Comparison of ENCODE assay signal across 25 cellular contexts in genomic region chrX:23626651-23627050, GRCh38. TPM values are rescaled to one million over a fixed set of nuclear protein-coding genes. Genes with fewer than 3 reads are reported as not detected.
DNase-seq lines count a peak whose midpoint lies in the region; ATAC-seq and TF ChIP-seq lines count a peak whose summit lies in the region.
"Had no signal": no experiment of that assay in that cellular context is flagged by ENCODE, and none has a peak within 500 bp of the region (broad histone marks: within the 10 kb centered on the region; RNA-seq: fewer than 3 reads in every experiment).

No MANE protein-coding gene starts in this region.

- no peaks in the 10 kb centered on the region for H3K36me3 ChIP-seq in SK-N-SH (replicated peaks in 1 of 2; ENCODE audit: control insufficient read depth in 1 of 2, insufficient read depth in 2 of 2, low read length in 1 of 2)
- H3K36me3 ChIP-seq: tibial artery had no signal

- TF ChIP-seq CTCF in GM12872 (IDR thresholded peaks at IDR 0.05; ENCODE audit: insufficient read depth, low read depth, low read length): 0 out of 3 replicates have a peak, but pooled peaks have one; percentile 16
- TF ChIP-seq CTCF in astrocyte of the spinal cord (IDR thresholded peaks at IDR 0.05; ENCODE audit: low read depth, low read length): peak; percentile 10
- peak; percentile 24 for TF ChIP-seq CTCF in nephron progenitor cell (IDR thresholded peaks at IDR 0.05)
- TF ChIP-seq CTCF in SK-N-SH (IDR thresholded peaks at IDR 0.05): no peak

- no peaks in the 10 kb centered on the region for H3K4me1 ChIP-seq in SK-N-SH (ENCODE audit: control insufficient read depth in 1 of 2, insufficient read depth in 2 of 2, low read depth in 1 of 2, low read length in 1 of 2)
- H3K4me1 ChIP-seq: tibial artery had no signal

- POLR2A ChIA-PET in SK-N-SH (lab: Yijun Ruan, JAX): no interaction called here

- H3K9ac ChIP-seq in SK-N-SH: no peak overlapping the region

- no peak overlapping the region for H3K27ac Mint-ChIP-seq in nephron progenitor cell
- H3K27ac Mint-ChIP-seq: activated CD4-positive, alpha-beta T cell treated with anti-CD3 and anti-CD28 coated beads, Interleukin-2, amount 10 ng/mL, durations not matched to agents 24 days and 14 days; activated CD8-positive, alpha-beta memory T cell treated with anti-CD3 and anti-CD28 coated beads, Interleukin-2, amount 10 ng/mL, durations not matched to agents 7 days and 5 days; activated naive CD8-positive, alpha-beta T cell treated with anti-CD3 and anti-CD28 coated beads, Interleukin-2, amount 10 ng/mL, durations not matched to agents 7 days and 5 days; activated T-helper 17 cell treated with anti-CD3 and anti-CD28 coated beads, Interleukin-2, amount 50 U/mL, for 72 hours; stimulated activated naive CD8-positive, alpha-beta T cell treated with anti-CD3 and anti-CD28 coated beads, Interleukin-15, Interleukin-2, amounts not matched to agents 100 ng/mL and 50 ng/mL, for 24 hours had no signal

- in situ Hi-C loops in astrocyte of the spinal cord (cut with HindIII; ENCODE audit: low sequenced_read_pairs): no loop called here

- H3K27me3 Mint-ChIP-seq in nephron progenitor cell (ENCODE audit: low read depth, poor library complexity): peaks cover 18% of the 10 kb centered on the region
- H3K27me3 Mint-ChIP-seq: stimulated activated naive CD8-positive, alpha-beta T cell treated with anti-CD3 and anti-CD28 coated beads, Interleukin-15, Interleukin-2, amounts not matched to agents 100 ng/mL and 50 ng/mL, for 24 hours had no signal

- H3K27ac ChIP-seq in SK-N-SH (ENCODE audit: low read depth in 2 of 2, low read length in 1 of 2): no peak overlapping the region
- H3K27ac ChIP-seq: hepatocyte, tibial artery had no signal

- TF ChIP-seq RAD21 in Ishikawa (IDR thresholded peaks at IDR 0.05; ENCODE audit: low read depth) (peak; percentile 15; the same call in 1 of the 2 replicates), SK-N-SH (IDR thresholded peaks at IDR 0.05; ENCODE audit: low read length) (no peak)

- no peak overlapping the region for H3K4me2 ChIP-seq in SK-N-SH
- H3K4me2 ChIP-seq: hepatocyte, smooth muscle cell had no signal

- no peaks in the 10 kb centered on the region for H3K36me3 Mint-ChIP-seq in nephron progenitor cell (ENCODE audit: low read depth)
- H3K36me3 Mint-ChIP-seq: activated CD8-positive, alpha-beta memory T cell treated with anti-CD3 and anti-CD28 coated beads, Interleukin-2, amount 10 ng/mL, durations not matched to agents 7 days and 5 days; activated naive CD8-positive, alpha-beta T cell treated with anti-CD3 and anti-CD28 coated beads, Interleukin-2, amount 10 ng/mL, durations not matched to agents 7 days and 5 days had no signal

- H3K27me3 ChIP-seq in SK-N-SH (ENCODE audit: insufficient read depth): peaks cover 15% of the 10 kb centered on the region; the same call in 1 of the 2 replicates
- H3K27me3 ChIP-seq: hepatocyte, tibial artery had no signal

- peaks cover 9% of the 10 kb centered on the region for H3K4me1 Mint-ChIP-seq in nephron progenitor cell
- H3K4me1 Mint-ChIP-seq: activated CD4-positive, alpha-beta T cell treated with anti-CD3 and anti-CD28 coated beads, Interleukin-2, amount 10 ng/mL, durations not matched to agents 24 days and 14 days; activated CD8-positive, alpha-beta memory T cell treated with anti-CD3 and anti-CD28 coated beads, Interleukin-2, amount 10 ng/mL, durations not matched to agents 7 days and 5 days; activated naive CD8-positive, alpha-beta T cell treated with anti-CD3 and anti-CD28 coated beads, Interleukin-2, amount 10 ng/mL, durations not matched to agents 7 days and 5 days; activated T-helper 17 cell treated with anti-CD3 and anti-CD28 coated beads, Interleukin-2, amount 50 U/mL, for 72 hours had no signal

- H3K79me2 ChIP-seq in SK-N-SH (ENCODE audit: insufficient read depth): no peaks in the 10 kb centered on the region
- H3K79me2 ChIP-seq: hepatocyte had no signal

- H4K20me1 ChIP-seq in SK-N-SH (ENCODE audit: insufficient read depth): no peaks in the 10 kb centered on the region

- TF ChIP-seq EP300 in Ishikawa (IDR thresholded peaks at IDR 0.05; ENCODE audit: borderline replicate concordance) (no peak), SK-N-SH (IDR thresholded peaks at IDR 0.05; ENCODE audit: borderline replicate concordance in 1 of 2, low read depth in 1 of 2, low read length in 1 of 2) (no peak)

- H3F3A ChIP-seq in SK-N-SH (replicated peaks; ENCODE audit: insufficient read depth): no peaks in the 10 kb centered on the region

- DNase-seq in astrocyte of the spinal cord (ENCODE audit: low read depth, low spot score): no peak
- no peak for DNase-seq in nephron progenitor cell
- no peak for DNase-seq in SK-N-SH
- no peak for DNase-seq in NCI-H226
- DNase-seq: activated CD4-positive, alpha-beta T cell treated with anti-CD3 and anti-CD28 coated beads, Interleukin-2, amount 10 ng/mL, durations not matched to agents 24 days and 14 days; activated CD8-positive, alpha-beta memory T cell treated with anti-CD3 and anti-CD28 coated beads, Interleukin-2, amount 10 ng/mL, durations not matched to agents 7 days and 5 days; activated naive CD8-positive, alpha-beta T cell treated with anti-CD3 and anti-CD28 coated beads, Interleukin-2, amount 10 ng/mL, durations not matched to agents 7 days and 5 days; dermis blood vessel endothelial cell; DMS79 treated with DMSO at 0.1 percent for 48 hours; foreskin melanocyte; MV-4-11; NCI-H2029; NK-92 treated with Interleukin-12 subunit alpha and Interleukin-12 subunit beta, amount 100 ng/mL, for 24 hours; stimulated activated CD4-positive, alpha-beta T cell treated with anti-CD3 and anti-CD28 coated beads, Interleukin-4, amount 100 ng/mL, for 24 hours; T-helper 1 cell; tibial artery had no signal

- no peak overlapping the region for H3K4me3 Mint-ChIP-seq in nephron progenitor cell
- H3K4me3 Mint-ChIP-seq: activated CD4-positive, alpha-beta T cell treated with anti-CD3 and anti-CD28 coated beads, Interleukin-2, amount 10 ng/mL, durations not matched to agents 24 days and 14 days; activated CD8-positive, alpha-beta memory T cell treated with anti-CD3 and anti-CD28 coated beads, Interleukin-2, amount 10 ng/mL, durations not matched to agents 7 days and 5 days; activated naive CD8-positive, alpha-beta T cell treated with anti-CD3 and anti-CD28 coated beads, Interleukin-2, amount 10 ng/mL, durations not matched to agents 7 days and 5 days; activated T-helper 17 cell treated with anti-CD3 and anti-CD28 coated beads, Interleukin-2, amount 50 U/mL, for 72 hours; stimulated activated naive CD8-positive, alpha-beta T cell treated with anti-CD3 and anti-CD28 coated beads, Interleukin-15, Interleukin-2, amounts not matched to agents 100 ng/mL and 50 ng/mL, for 24 hours had no signal

- no peak overlapping the region for H2AFZ ChIP-seq in SK-N-SH (ENCODE audit: low read depth)
- H2AFZ ChIP-seq: hepatocyte had no signal

- H3K4me3 ChIP-seq in astrocyte of the spinal cord (ENCODE audit: low read depth, low read length) (no peak overlapping the region), SK-N-SH (ENCODE audit: low read depth in 2 of 2, low read length in 1 of 2) (no peak overlapping the region)
- H3K4me3 ChIP-seq: hepatocyte, smooth muscle cell, tibial artery had no signal

- no peaks in the 10 kb centered on the region for H3K9me3 ChIP-seq in SK-N-SH
- H3K9me3 ChIP-seq: tibial artery had no signal

- no peak for ATAC-seq in GM21825 (IDR thresholded peaks at IDR 0.05; ENCODE audit: unreplicated experiment)
- ATAC-seq: activated CD8-positive, alpha-beta memory T cell treated with anti-CD3 and anti-CD28 coated beads, Interleukin-2, amount 10 ng/mL, durations not matched to agents 7 days and 5 days; activated T-helper 17 cell treated with anti-CD3 and anti-CD28 coated beads, Interleukin-2, amount 50 U/mL, for 72 hours; HepG2; Right ventricle myocardium inferior had no signal

- no peaks in the 10 kb centered on the region for H3K9me3 Mint-ChIP-seq in nephron progenitor cell
- H3K9me3 Mint-ChIP-seq: activated CD4-positive, alpha-beta T cell treated with anti-CD3 and anti-CD28 coated beads, Interleukin-2, amount 10 ng/mL, durations not matched to agents 24 days and 14 days; activated naive CD8-positive, alpha-beta T cell treated with anti-CD3 and anti-CD28 coated beads, Interleukin-2, amount 10 ng/mL, durations not matched to agents 7 days and 5 days; activated T-helper 17 cell treated with anti-CD3 and anti-CD28 coated beads, Interleukin-2, amount 50 U/mL, for 72 hours; stimulated activated naive CD8-positive, alpha-beta T cell treated with anti-CD3 and anti-CD28 coated beads, Interleukin-15, Interleukin-2, amounts not matched to agents 100 ng/mL and 50 ng/mL, for 24 hours had no signal

- no peaks in the 10 kb centered on the region for H3K9me2 ChIP-seq in SK-N-SH

- 3% methylated on average over 1 of the region's 1 CpG for WGBS in SK-N-SH (ENCODE audit: low lambda C conversion rate)

- CTCF ChIA-PET in SK-N-SH (lab: Yijun Ruan, JAX): no interaction called here

TF ChIP-seq in Ishikawa, 13 proteins besides CTCF, POLR2A, EP300 and RAD21 (continues in another document):
- no peak for TF ChIP-seq USF1 (IDR thresholded peaks at IDR 0.05)
- no peak for TF ChIP-seq TAF1 (IDR thresholded peaks at IDR 0.05; ENCODE audit: low read depth)
- TF ChIP-seq ZBTB7A (IDR thresholded peaks at IDR 0.05; ENCODE audit: low read depth): no peak

RNA-seq across cellular contexts. Expression of gene PRDX4, which starts 40.6 kb away (rescaled TPM):
- 140 and 164 TPM in 2 replicates for polyA plus RNA-seq in SK-N-SH (2012; rRNA removed)
- polyA plus RNA-seq in SK-N-SH (2012; cell fraction: cytosol; rRNA removed): 181 and 191 TPM in 2 replicates
- polyA plus RNA-seq in SK-N-SH (2012; cell fraction: nucleus; rRNA removed): 48.7 and 64.8 TPM in 2 replicates
